Comparison of ENCODE assay signal across 16 cellular contexts in the genomic region with DNA sequence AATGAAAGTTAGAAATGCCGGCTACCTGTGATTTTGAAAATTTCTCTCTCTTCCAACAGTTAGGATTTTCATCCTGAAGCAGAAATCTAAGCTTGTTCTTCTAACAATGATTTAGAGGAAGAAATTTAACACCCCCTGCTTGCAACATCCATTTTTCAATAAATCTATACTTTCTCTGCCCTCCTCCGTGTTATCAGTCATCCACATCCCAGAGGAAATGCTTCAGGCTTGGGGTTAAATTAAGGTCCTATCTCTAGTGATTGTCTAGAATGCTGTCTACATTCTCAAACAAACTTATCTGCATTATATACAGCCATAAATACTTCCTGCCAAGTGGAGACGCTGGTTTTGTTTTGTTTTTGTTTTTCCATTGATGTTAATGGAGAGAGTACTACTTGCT.
A peak's percentile ranks its signal among the peaks of the same experiment; 100 is the strongest.
DNase-seq lines count a peak whose midpoint lies in the region; ATAC-seq and TF ChIP-seq lines count a peak whose summit lies in the region.
"Had no signal": no experiment of that assay in that cellular context is flagged by ENCODE, and none has a peak within 500 bp of the region (broad histone marks: within the 10 kb centered on the region; RNA-seq: fewer than 3 reads in every experiment).

No MANE protein-coding gene starts in this region.

- no peak for DNase-seq in Calu3
- DNase-seq in LoVo (ENCODE audit: low spot score): peak; percentile 18
- DNase-seq in T-helper 17 cell: no peak
- DNase-seq in activated naive CD4-positive, alpha-beta T cell (lab: John Stamatoyannopoulos, UW): no peak
- no peak for DNase-seq in NAMALWA (ENCODE audit: low spot score)
- DNase-seq: activated T-cell treated with anti-CD3 and anti-CD28 coated beads, Interleukin-2, amount 50 U/mL, for 48 hours; amygdala; C1 segment of cervical spinal cord; effector CD8-positive, alpha-beta T cell; kidney; NCI-H2029 treated with DMSO at 0.1 percent for 48 hours had no signal

- no peak overlapping the region for H3K4me3 ChIP-seq in mesodermal cell (ENCODE audit: extremely low read depth, insufficient read depth, low read length, poor library complexity, severe bottlenecking)

- H3K27me3 Mint-ChIP-seq in Calu3 (ENCODE audit: unreplicated experiment) (no peaks in the 10 kb centered on the region), brain (no peaks in the 10 kb centered on the region), T-helper 17 cell (no peaks in the 10 kb centered on the region)
- no peaks in the 10 kb centered on the region for H3K27me3 Mint-ChIP-seq in stimulated activated memory B cell treated with anti-CD40 and anti-IgM and Interleukin-4, amounts not matched to agents 10 μg/mL and 1 μg/mL and 100 μg/mL, for 72 hours
- H3K27me3 Mint-ChIP-seq: stimulated activated naive CD8-positive, alpha-beta T cell treated with anti-CD3 and anti-CD28 coated beads, Interleukin-15, Interleukin-2, amounts not matched to agents 100 ng/mL and 50 ng/mL, for 24 hours had no signal

- peaks cover 36% of the 10 kb centered on the region for H3K4me1 ChIP-seq in mesodermal cell (ENCODE audit: control insufficient read depth, insufficient read depth, low read length, poor library complexity, severe bottlenecking)

- no CpG with 5 or more reads among the region's 3 CpGs for WGBS in mesodermal cell (ENCODE audit: insufficient coverage in 2 of 2), 2 experiments

- H3K27ac ChIP-seq in mesodermal cell (ENCODE audit: low read depth, low read length, severe bottlenecking): peak overlapping the region; percentile 55
- H3K27ac ChIP-seq: HL-60 had no signal

- H3K9me3 Mint-ChIP-seq in Calu3 (ENCODE audit: low read depth, unreplicated experiment) (peaks cover 3% of the 10 kb centered on the region), brain (peaks cover 0 to 8% (median 3%) of the 10 kb centered on the region in 5 experiments)
- no peaks in the 10 kb centered on the region for H3K9me3 Mint-ChIP-seq in stimulated activated memory B cell treated with anti-CD40 and anti-IgM and Interleukin-4, amounts not matched to agents 10 μg/mL and 1 μg/mL and 100 μg/mL, for 72 hours
- H3K9me3 Mint-ChIP-seq: stimulated activated naive CD8-positive, alpha-beta T cell treated with anti-CD3 and anti-CD28 coated beads, Interleukin-15, Interleukin-2, amounts not matched to agents 100 ng/mL and 50 ng/mL, for 24 hours had no signal

- no peaks in the 10 kb centered on the region for H3K36me3 ChIP-seq in mesodermal cell (ENCODE audit: control insufficient read depth, insufficient read depth, low read length)

- H3K27ac Mint-ChIP-seq in Calu3 (ENCODE audit: unreplicated experiment): no peak overlapping the region
- peak overlapping the region; percentile 28 to 81 (median 47) for H3K27ac Mint-ChIP-seq in brain
- H3K27ac Mint-ChIP-seq in T-helper 17 cell: no peak overlapping the region
- H3K27ac Mint-ChIP-seq in stimulated activated memory B cell treated with anti-CD40 and anti-IgM and Interleukin-4, amounts not matched to agents 10 μg/mL and 1 μg/mL and 100 μg/mL, for 72 hours: no peak overlapping the region
- H3K27ac Mint-ChIP-seq: stimulated activated naive CD8-positive, alpha-beta T cell treated with anti-CD3 and anti-CD28 coated beads, Interleukin-15, Interleukin-2, amounts not matched to agents 100 ng/mL and 50 ng/mL, for 24 hours had no signal

- ATAC-seq in T-helper 17 cell: no peak
- no peak for ATAC-seq in stimulated activated memory B cell treated with anti-CD40 and anti-IgM and Interleukin-4, amounts not matched to agents 10 μg/mL and 1 μg/mL and 100 μg/mL, for 72 hours

- H3K9me3 ChIP-seq in mesodermal cell (ENCODE audit: control insufficient read depth, low read length) (peaks cover 8% of the 10 kb centered on the region), T-helper 17 cell (ENCODE audit: control insufficient read depth, low read length, poor library complexity, severe bottlenecking) (no peaks in the 10 kb centered on the region)

- BruUV-seq in Calu3 (replicated peaks; lab: Mats Ljungman, UMichigan): no TSS peak

- no peak for TF ChIP-seq CTCF in Calu3 (IDR thresholded peaks at IDR 0.05; ENCODE audit: unreplicated experiment)
- no peak for TF ChIP-seq CTCF in brain (conservative IDR thresholded peaks at IDR 0.05)

- H3K36me3 Mint-ChIP-seq in Calu3 (ENCODE audit: insufficient read depth, unreplicated experiment) (no peaks in the 10 kb centered on the region), brain (no peaks in the 10 kb centered on the region), T-helper 17 cell (ENCODE audit: low read depth) (no peaks in the 10 kb centered on the region)
- no peaks in the 10 kb centered on the region for H3K36me3 Mint-ChIP-seq in stimulated activated memory B cell treated with anti-CD40 and anti-IgM and Interleukin-4, amounts not matched to agents 10 μg/mL and 1 μg/mL and 100 μg/mL, for 72 hours

- intact Hi-C loops in Calu3 (cut with micrococcal nuclease; ENCODE audit: unreplicated experiment): no loop called here

- CTCF ChIA-PET in Calu3 (lab: Charles Lee): no interaction called here

- H3K4me3 Mint-ChIP-seq in Calu3 (ENCODE audit: low read depth, unreplicated experiment) (peak overlapping the region; percentile 44), brain (peak overlapping the region; percentile 1 to 58 (median 22)), T-helper 17 cell (no peak overlapping the region)
- no peak overlapping the region for H3K4me3 Mint-ChIP-seq in stimulated activated memory B cell treated with anti-CD40 and anti-IgM and Interleukin-4, amounts not matched to agents 10 μg/mL and 1 μg/mL and 100 μg/mL, for 72 hours
- H3K4me3 Mint-ChIP-seq: stimulated activated naive CD8-positive, alpha-beta T cell treated with anti-CD3 and anti-CD28 coated beads, Interleukin-15, Interleukin-2, amounts not matched to agents 100 ng/mL and 50 ng/mL, for 24 hours had no signal

- H3K4me1 Mint-ChIP-seq in Calu3 (ENCODE audit: low read depth, unreplicated experiment): peaks cover 29% of the 10 kb centered on the region
- peaks cover 32% of the 10 kb centered on the region for H3K4me1 Mint-ChIP-seq in brain
- no peaks in the 10 kb centered on the region for H3K4me1 Mint-ChIP-seq in T-helper 17 cell
- no peaks in the 10 kb centered on the region for H3K4me1 Mint-ChIP-seq in stimulated activated memory B cell treated with anti-CD40 and anti-IgM and Interleukin-4, amounts not matched to agents 10 μg/mL and 1 μg/mL and 100 μg/mL, for 72 hours

Comparison
In these comparisons a context has a peak if more than half of its experiments do, and no peak if none do; other contexts are left out.
1. H3K27ac Mint-ChIP-seq: peak in brain (5 of 5); none in Calu3 (single experiment), T-helper 17 cell (single experiment) and stimulated activated memory B cell treated with anti-CD40 and anti-IgM and Interleukin-4, amounts not matched to agents 10 μg/mL and 1 μg/mL and 100 μg/mL, for 72 hours (single experiment).
2. H3K4me3 Mint-ChIP-seq: peak in Calu3 (single experiment) and brain (5 of 5); none in T-helper 17 cell (single experiment) and stimulated activated memory B cell treated with anti-CD40 and anti-IgM and Interleukin-4, amounts not matched to agents 10 μg/mL and 1 μg/mL and 100 μg/mL, for 72 hours (single experiment).